In genomic region chr1:155253797-155254196, GRCh38 we compare ENCODE assay signal across 2 cellular contexts.
TF ChIP-seq lines count a peak whose summit lies in the region.

No MANE protein-coding gene starts in this region.

TF ChIP-seq in HCT116, 20 proteins besides CTCF, POLR2A, EP300 and RAD21:
- TF ChIP-seq POLR2AphosphoS5 (IDR thresholded peaks at IDR 0.05; ENCODE audit: low read depth, low read length), result no peak
- TF ChIP-seq JUND (IDR thresholded peaks at IDR 0.05), result no peak
- no peak for TF ChIP-seq REST (IDR thresholded peaks at IDR 0.05; ENCODE audit: low read depth)
- no peak for TF ChIP-seq ZBTB33 (IDR thresholded peaks at IDR 0.05; ENCODE audit: extremely low read depth, insufficient replicate concordance, low read length)
- no peak for TF ChIP-seq CEBPB (IDR thresholded peaks at IDR 0.05; ENCODE audit: low read depth)
- TF ChIP-seq ELF1 (IDR thresholded peaks at IDR 0.05; ENCODE audit: borderline replicate concordance, low read depth), result no peak
- TF ChIP-seq ZNF274 (IDR thresholded peaks at IDR 0.05; ENCODE audit: low read depth, low read length), result no peak
- no peak for TF ChIP-seq ZFX (IDR thresholded peaks at IDR 0.05)
- no peak for TF ChIP-seq SRF (IDR thresholded peaks at IDR 0.05; ENCODE audit: low read depth)

TF ChIP-seq in GM12878, 131 proteins besides CTCF, POLR2A, EP300 and RAD21:
- TF ChIP-seq CBFB (IDR thresholded peaks at IDR 0.05; ENCODE audit: low read depth) (no peak), NR2C1 (IDR thresholded peaks at IDR 0.05) (no peak), CHD1 (IDR thresholded peaks at IDR 0.05; ENCODE audit: low read depth, low read length) (no peak), IRF3 (IDR thresholded peaks at IDR 0.05) (no peak), DPF2 (IDR thresholded peaks at IDR 0.05) (no peak), ZBTB4 (CRISPR knock-in tag; IDR thresholded peaks at IDR 0.05) (no peak), SPI1 (IDR thresholded peaks at IDR 0.05; ENCODE audit: borderline replicate concordance, insufficient read depth, low read depth, low read length) (0 out of 2 replicates have a peak, but pooled peaks have one; percentile 12), SMAD5 (IDR thresholded peaks at IDR 0.05; ENCODE audit: low read depth) (no peak)
